Comparison of ENCODE assay signal across 8 cellular contexts in the genomic region with DNA sequence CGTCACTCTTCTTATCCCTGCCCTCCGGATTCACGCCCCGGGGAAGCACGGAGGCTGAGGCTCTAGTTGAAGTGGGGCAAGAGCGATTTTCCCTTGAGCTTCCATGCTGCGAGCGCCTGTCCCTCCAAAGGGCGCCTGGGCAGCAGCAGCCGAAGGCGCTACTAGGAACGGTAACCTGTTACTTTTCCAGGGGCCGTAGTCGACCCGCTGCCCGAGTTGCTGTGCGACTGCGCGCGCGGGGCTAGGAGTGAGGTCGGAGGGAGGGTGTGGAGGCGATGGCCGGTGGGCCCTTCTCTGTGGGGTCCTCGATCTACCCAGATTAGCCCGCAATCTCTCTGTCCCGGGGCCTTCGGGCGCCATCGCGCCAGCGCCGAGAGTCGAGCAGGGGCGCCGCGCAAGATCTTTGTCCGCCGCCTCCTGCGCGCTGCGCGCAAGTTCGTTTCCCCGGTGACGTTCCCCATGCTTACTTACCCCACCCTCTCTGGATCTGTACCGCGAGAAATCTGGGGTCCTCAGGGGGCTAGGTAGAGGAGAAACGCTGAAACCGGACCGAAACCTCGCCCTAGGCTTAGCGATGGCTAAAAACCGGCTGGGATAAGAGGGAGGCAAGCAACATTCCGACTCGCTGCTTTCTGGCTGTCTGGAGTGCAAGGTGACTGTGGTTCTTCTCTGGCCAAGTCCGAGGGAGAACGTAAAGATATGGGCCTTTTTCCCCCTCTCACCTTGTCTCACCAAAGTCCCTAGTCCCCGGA. TPM values are rescaled to one million over a fixed set of nuclear protein-coding genes. Genes with fewer than 3 reads are reported as not detected.
DNase-seq lines count a peak whose midpoint lies in the region; ATAC-seq and TF ChIP-seq lines count a peak whose summit lies in the region.

No MANE protein-coding gene starts in this region.

- TF ChIP-seq CTCF in GM12865 (IDR thresholded peaks at IDR 0.05; ENCODE audit: insufficient read depth, low read depth, low read length, missing control alignments) (no peak), neural crest cell (conservative IDR thresholded peaks at IDR 0.05) (no peak)

- H3K4me1 ChIP-seq in endocrine pancreas (ENCODE audit: control insufficient read depth, insufficient read depth, low read length): no peaks in the 10 kb centered on the region

- peaks cover 52% of the 10 kb centered on the region for H3K4me1 Mint-ChIP-seq in neural crest cell

- H3K27me3 Mint-ChIP-seq in neural crest cell (ENCODE audit: low read depth): peaks cover 100% of the 10 kb centered on the region

- H3K4me3 Mint-ChIP-seq in neural crest cell: peak overlapping the region; percentile 80

- H3K9me3 Mint-ChIP-seq in neural crest cell: no peaks in the 10 kb centered on the region

- H3K9ac ChIP-seq in SK-N-MC (ENCODE audit: insufficient read length): no peak overlapping the region
- peak overlapping the region; percentile 19 for H3K9ac ChIP-seq in endocrine pancreas (ENCODE audit: control insufficient read depth, insufficient read depth, low read length)

- peak overlapping the region; percentile 38 for H3K4me3 ChIP-seq in GM12865 (ENCODE audit: low read depth, low read length)
- peak overlapping the region; percentile 74 for H3K4me3 ChIP-seq in SK-N-MC
- peak overlapping the region; percentile 50 for H3K4me3 ChIP-seq in endocrine pancreas (ENCODE audit: control insufficient read depth, insufficient read depth, low read length)

- H3K36me3 ChIP-seq in SK-N-MC (ENCODE audit: insufficient read depth, low read length) (no peaks in the 10 kb centered on the region), endocrine pancreas (ENCODE audit: control insufficient read depth, insufficient read depth, low read length) (no peaks in the 10 kb centered on the region)

- ATAC-seq in GM19467 (IDR thresholded peaks at IDR 0.05; ENCODE audit: unreplicated experiment) (no peak), HG02870 (IDR thresholded peaks at IDR 0.05; ENCODE audit: unreplicated experiment) (no peak)

- DNase-seq in AG08396 (ENCODE audit: low spot score) (peak; percentile 38), GM12865 (ENCODE audit: low read depth) (peak; percentile 25), SK-N-MC (ENCODE audit: low read depth, low spot score) (no peak), neural crest cell (ENCODE audit: low read depth, low spot score) (peak; percentile 29), iPS-NIHi7 (ENCODE audit: extremely low spot score) (no peak)

- H3K36me3 Mint-ChIP-seq in neural crest cell (ENCODE audit: low read depth): peaks cover under 1% of the 10 kb centered on the region

- no peak overlapping the region for H3K27ac Mint-ChIP-seq in neural crest cell (ENCODE audit: unreplicated experiment)

- H3K27ac ChIP-seq in SK-N-MC: no peak overlapping the region

- H3K27me3 ChIP-seq in endocrine pancreas (ENCODE audit: control insufficient read depth, insufficient read depth, low read length): peaks cover 50% of the 10 kb centered on the region

- H3K9me3 ChIP-seq in SK-N-MC (ENCODE audit: low read depth, low read length): no peaks in the 10 kb centered on the region
- no peaks in the 10 kb centered on the region for H3K9me3 ChIP-seq in endocrine pancreas (ENCODE audit: control insufficient read depth, low read length)

RNA-seq across cellular contexts. Expression of a gene that starts 0.7 kb away (rescaled TPM):
- 0.39 and 0.82 TPM in 2 replicates for total RNA-seq in neural crest cell

RNA-seq across cellular contexts. Expression of a gene that starts 47.2 kb away (rescaled TPM):
- total RNA-seq in neural crest cell: not detected in 2 replicates

Comparison
In these comparisons a context has a peak if more than half of its experiments do, and no peak if none do; other contexts are left out.
1. DNase-seq: peak in AG08396 (single experiment), GM12865 (single experiment) and neural crest cell (single experiment); none in SK-N-MC (single experiment) and iPS-NIHi7 (single experiment).
2. Peak in every context shown above with its lines, with median percentiles within 50 percentile points of each other: H3K4me3 ChIP-seq.